20 cellular contexts compared by ENCODE assay signal in the genomic region with DNA sequence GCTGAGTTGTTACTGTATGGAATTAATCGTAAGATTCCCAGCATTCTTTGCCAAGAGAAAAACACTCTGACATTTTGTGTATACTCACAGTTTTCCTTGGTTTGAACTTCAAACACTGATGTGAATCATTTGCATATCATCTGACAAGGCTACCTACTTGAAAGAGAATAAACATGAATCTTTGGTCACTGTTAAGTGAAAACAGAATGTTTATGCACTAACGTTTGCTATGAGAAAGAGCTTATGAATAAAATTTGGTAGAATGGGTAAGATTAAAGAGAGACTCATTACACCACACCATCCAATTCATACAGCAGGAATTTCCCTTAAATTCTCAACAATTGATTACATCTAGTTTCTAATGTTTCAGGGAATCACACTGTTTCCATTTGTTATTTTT.
"Had no signal": no experiment of that assay in that cellular context is flagged by ENCODE, and none has a peak within 500 bp of the region (broad histone marks: within the 10 kb centered on the region; RNA-seq: fewer than 3 reads in every experiment).

No MANE protein-coding gene starts in this region.

- ATAC-seq: body of pancreas, natural killer cell, right cardiac atrium had no signal

- DNase-seq: activated CD4-positive, alpha-beta T cell treated with anti-CD3 and anti-CD28 coated beads, Interleukin-2, amount 50 U/mL, for 1 hour; activated CD4-positive, CD25-positive, alpha-beta regulatory T cell; activated naive CD4-positive, alpha-beta T cell; activated T-cell treated with anti-CD3 and anti-CD28 coated beads for 4 hours; body of pancreas; caudate nucleus; foreskin melanocyte; head of caudate nucleus; mesendoderm; natural killer cell; right cardiac atrium; stimulated activated CD4-positive, alpha-beta T cell treated with anti-CD3 and anti-CD28 coated beads, Interleukin-4, amount 100 ng/mL, for 4 hours; stimulated activated CD8-positive, alpha-beta memory T cell treated with anti-CD3 and anti-CD28 coated beads, Interleukin-4, amount 100 ng/mL, for 48 hours; stimulated activated naive CD4-positive, alpha-beta T cell treated with Interleukin-2 at 50 U/mL for 16 hours; substantia nigra; transverse colon had no signal

- H3K27ac ChIP-seq: body of pancreas, neutrophil, skin epidermis, transverse colon, vagina had no signal

- H3K9me3 ChIP-seq: body of pancreas, neutrophil, transverse colon, vagina had no signal

- FAIRE-seq: colon had no signal

- H3K4me1 ChIP-seq: body of pancreas, vagina had no signal

- H3K4me3 ChIP-seq: body of pancreas, skin epidermis, transverse colon, vagina had no signal
